8 cellular contexts compared by ENCODE assay signal in genomic region chr1:223189903-223190724, GRCh38. TPM values are rescaled to one million over a fixed set of nuclear protein-coding genes. Genes with fewer than 3 reads are reported as not detected.
DNase-seq lines count a peak whose midpoint lies in the region; ATAC-seq and TF ChIP-seq lines count a peak whose summit lies in the region.

No MANE protein-coding gene starts in this region.

- ATAC-seq in GM21723 (IDR thresholded peaks at IDR 0.05; ENCODE audit: unreplicated experiment) (peak; percentile 70), Panc1 (peak; percentile 74), GM23338 (no peak)

- no TSS peak for BruUV-seq in Panc1 (replicated peaks; lab: Mats Ljungman, UMichigan)

- H3K27me3 Mint-ChIP-seq in activated naive CD8-positive, alpha-beta T cell = no peaks in the 10 kb centered on the region
- H3K27me3 Mint-ChIP-seq in neural progenitor cell (ENCODE audit: insufficient read depth, low read depth) (peaks cover 1% of the 10 kb centered on the region), GM23338 (ENCODE audit: insufficient read depth, low read depth, poor library complexity) (peaks cover 2% of the 10 kb centered on the region)

- in situ Hi-C loops in Panc1 (cut with HindIII; ENCODE audit: low pct_unique_long_range_greater_than_20kb, low sequenced_read_pairs) = no loop called here

- H3K4me1 Mint-ChIP-seq in activated naive CD8-positive, alpha-beta T cell (ENCODE audit: low read depth) = peaks cover 45% of the 10 kb centered on the region
- H3K4me1 Mint-ChIP-seq in neural progenitor cell = no peaks in the 10 kb centered on the region
- H3K4me1 Mint-ChIP-seq in GM23338 = no peaks in the 10 kb centered on the region; the same call in 2 of the 3 replicates

- H2AFZ ChIP-seq in neural progenitor cell (replicated peaks) = no peak overlapping the region
- no peak overlapping the region for H2AFZ ChIP-seq in GM23338

- peak overlapping the region; percentile 64 for H3K4me3 Mint-ChIP-seq in activated naive CD8-positive, alpha-beta T cell
- H3K4me3 Mint-ChIP-seq in neural progenitor cell (no peak overlapping the region), GM23338 (no peak overlapping the region)

- H4K20me1 ChIP-seq in neural progenitor cell (ENCODE audit: low read depth) (no peaks in the 10 kb centered on the region), GM23338 (replicated peaks; ENCODE audit: insufficient read depth) (no peaks in the 10 kb centered on the region)

- H3K79me2 ChIP-seq in neural progenitor cell (ENCODE audit: low read depth) = no peaks in the 10 kb centered on the region
- no peaks in the 10 kb centered on the region for H3K79me2 ChIP-seq in GM23338 (replicated peaks; ENCODE audit: insufficient read depth)

- intact Hi-C loops in Panc1 (cut with micrococcal nuclease; ENCODE audit: unreplicated experiment) = no loop called here

- peaks cover 2% of the 10 kb centered on the region for H3K36me3 Mint-ChIP-seq in activated naive CD8-positive, alpha-beta T cell
- H3K36me3 Mint-ChIP-seq in neural progenitor cell (no peaks in the 10 kb centered on the region), GM23338 (ENCODE audit: low read depth) (no peaks in the 10 kb centered on the region)

- H3F3A ChIP-seq in neural progenitor cell (ENCODE audit: low read depth) = no peaks in the 10 kb centered on the region
- H3F3A ChIP-seq in GM23338 (replicated peaks; ENCODE audit: low read depth) = no peaks in the 10 kb centered on the region

- CTCF ChIA-PET in Panc1 (lab: Charles Lee) = interaction anchor here (0.6 kb wide), 1 partner anchor 53 kb away, joined by 3 read pairs; no protein-coding TSS in a partner anchor

- H3K27me3 ChIP-seq in Panc1 (ENCODE audit: control insufficient read depth, insufficient read depth, low read length) = peaks cover 3% of the 10 kb centered on the region; the same call in 1 of the 2 replicates
- no peaks in the 10 kb centered on the region for H3K27me3 ChIP-seq in neural progenitor cell
- no peaks in the 10 kb centered on the region for H3K27me3 ChIP-seq in GM23338 (ENCODE audit: insufficient read depth)

- no peak for DNase-seq in Panc1 (ENCODE audit: low read depth, low spot score)
- DNase-seq in stimulated activated CD4-positive, alpha-beta T cell treated with anti-CD3 and anti-CD28 coated beads, Interleukin-4, amount 100 ng/mL, for 1 hour = peak; percentile 57
- no peak for DNase-seq in neural progenitor cell (ENCODE audit: low spot score)
- no peak for DNase-seq in AML-193 (lab: John Stamatoyannopoulos, UW)
- no peak for DNase-seq in GM23338 (ENCODE audit: low spot score)
- DNase-seq in amniotic stem cell (lab: John Stamatoyannopoulos, UW) = no peak

- H3K27ac ChIP-seq in Panc1 (ENCODE audit: low read length) = no peak overlapping the region
- H3K27ac ChIP-seq in neural progenitor cell = no peak overlapping the region
- no peak overlapping the region for H3K27ac ChIP-seq in GM23338 (ENCODE audit: low read depth)

- H3K36me3 ChIP-seq in Panc1 (ENCODE audit: control insufficient read depth, insufficient read depth, low read length) (no peaks in the 10 kb centered on the region), neural progenitor cell (no peaks in the 10 kb centered on the region), GM23338 (ENCODE audit: insufficient read depth) (no peaks in the 10 kb centered on the region)

- no peaks in the 10 kb centered on the region for H3K9me2 ChIP-seq in GM23338 (ENCODE audit: insufficient read depth)

- no peaks in the 10 kb centered on the region for H3K4me1 ChIP-seq in Panc1 (ENCODE audit: control insufficient read depth, insufficient read depth, low read length)
- H3K4me1 ChIP-seq in neural progenitor cell = peaks cover 6% of the 10 kb centered on the region
- H3K4me1 ChIP-seq in GM23338 (ENCODE audit: insufficient read depth) = no peaks in the 10 kb centered on the region

- H3K27ac Mint-ChIP-seq in activated naive CD8-positive, alpha-beta T cell = peak overlapping the region; percentile 98
- no peak overlapping the region for H3K27ac Mint-ChIP-seq in neural progenitor cell
- H3K27ac Mint-ChIP-seq in GM23338 = no peak overlapping the region

- H3K9ac ChIP-seq in neural progenitor cell = no peak overlapping the region

- POLR2A ChIA-PET in Panc1 (lab: Charles Lee) = no interaction called here

- H3K4me3 ChIP-seq in Panc1 (ENCODE audit: low read depth in 2 of 2, low read length in 2 of 2) = no peak overlapping the region
- H3K4me3 ChIP-seq in neural progenitor cell = no peak overlapping the region
- H3K4me3 ChIP-seq in GM23338 = no peak overlapping the region

- peaks cover 5% of the 10 kb centered on the region for H3K9me3 Mint-ChIP-seq in activated naive CD8-positive, alpha-beta T cell (ENCODE audit: low read depth)
- H3K9me3 Mint-ChIP-seq in neural progenitor cell (no peaks in the 10 kb centered on the region), GM23338 (no peaks in the 10 kb centered on the region)

- H3K9me3 ChIP-seq in Panc1 (ENCODE audit: control insufficient read depth, insufficient read depth, low read depth, low read length) (no peaks in the 10 kb centered on the region), neural progenitor cell (ENCODE audit: low read depth) (no peaks in the 10 kb centered on the region)

- no peak overlapping the region for H3K4me2 ChIP-seq in neural progenitor cell
- H3K4me2 ChIP-seq in GM23338 = no peak overlapping the region

- TF ChIP-seq CTCF in Panc1 (IDR thresholded peaks at IDR 0.05) (no peak), neural progenitor cell (IDR thresholded peaks at IDR 0.05) (no peak), GM23338 (conservative IDR thresholded peaks at IDR 0.05; ENCODE audit: low read depth in 2 of 2) (no peak)

TF ChIP-seq in GM23338, 12 proteins besides CTCF, POLR2A, EP300 and RAD21:
- TF ChIP-seq EZH2 (IDR thresholded peaks at IDR 0.05; ENCODE audit: low read depth, unreplicated experiment) = no peak
- TF ChIP-seq STAT1 (IDR thresholded peaks at IDR 0.05; ENCODE audit: unreplicated experiment) = no peak
- TF ChIP-seq ZNF331 (CRISPR knock-in tag; IDR thresholded peaks at IDR 0.05; ENCODE audit: low read depth) = no peak
- no peak for TF ChIP-seq CREB1 (CRISPR knock-in tag; IDR thresholded peaks at IDR 0.05; ENCODE audit: low read depth)

RNA-seq across cellular contexts. Expression of gene TLR5, which starts 47.1 kb away (rescaled TPM):
- 0.21 TPM for total RNA-seq in Panc1 (2021; ENCODE audit: unreplicated experiment)
- polyA plus RNA-seq in Panc1 (2012; ENCODE audit: insufficient read length) = 0.67 TPM
- 0.30 and 0.68 TPM in 2 replicates for total RNA-seq in neural progenitor cell (ENCODE audit: low replicate concordance)
- total RNA-seq in GM23338 (2014; rRNA removed; shearing (Covaris generic)) = 0.10 and 0.50 TPM in 2 replicates
- polyA plus RNA-seq in GM23338 (2016; fragmentation: Nextera tagmentation; extraction: Ambion mirVana) = 0.39 and 1.3 TPM in 2 replicates
